ENCODE assay signal across 4 cellular contexts in genomic region chr7:103748680-103749079, GRCh38.
TF ChIP-seq lines count a peak whose summit lies in the region.

No MANE protein-coding gene starts in this region.

TF ChIP-seq in HepG2, 621 proteins besides CTCF, POLR2A, EP300 and RAD21:
- TF ChIP-seq MAFF (IDR thresholded peaks at IDR 0.05; ENCODE audit: low read depth, low read length): peak; percentile 78
- no peak for TF ChIP-seq ZNF652 (CRISPR knock-in tag; IDR thresholded peaks at IDR 0.05; ENCODE audit: borderline replicate concordance, low read depth)
- TF ChIP-seq IRF9 (CRISPR knock-in tag; IDR thresholded peaks at IDR 0.05; ENCODE audit: borderline replicate concordance): no peak
- no peak for TF ChIP-seq ATF4 (CRISPR knock-in tag; IDR thresholded peaks at IDR 0.05)
- TF ChIP-seq MAFK (conservative IDR thresholded peaks at IDR 0.05 in 1 of 2, IDR thresholded peaks at IDR 0.05 in 1 of 2; ENCODE audit: low read length in 2 of 2): peak; percentile 71 to 83

TF ChIP-seq in A549, 52 proteins besides CTCF, POLR2A, EP300 and RAD21:
- TF ChIP-seq ZC3H11A (IDR thresholded peaks at IDR 0.05): no peak
- TF ChIP-seq MAFK (IDR thresholded peaks at IDR 0.05; ENCODE audit: partially characterized antibody): peak; percentile 58
- TF ChIP-seq HOXB5 (CRISPR knock-in tag; IDR thresholded peaks at IDR 0.05): no peak
- TF ChIP-seq GATA3 (IDR thresholded peaks at IDR 0.05; ENCODE audit: borderline replicate concordance): no peak

TF ChIP-seq in IMR-90, 13 proteins besides CTCF, POLR2A, EP300 and RAD21:
- TF ChIP-seq MAFK (IDR thresholded peaks at IDR 0.05; ENCODE audit: low read depth, low read length) (peak; percentile 52), NFE2L2 (IDR thresholded peaks at IDR 0.05; ENCODE audit: low read depth, low read length) (no peak)

TF ChIP-seq in K562, 482 proteins besides CTCF, POLR2A, EP300 and RAD21 (continues in another document):
- TF ChIP-seq EWSR1 (IDR thresholded peaks at IDR 0.05; ENCODE audit: borderline replicate concordance, low read depth, partially characterized antibody) (no peak), ZNF316 (IDR thresholded peaks at IDR 0.05) (peak; percentile 85), TCF3 (CRISPR knock-in tag; IDR thresholded peaks at IDR 0.05) (no peak), RB1 (IDR thresholded peaks at IDR 0.05; ENCODE audit: low read depth) (no peak), ZNF274 (IDR thresholded peaks at IDR 0.05; ENCODE audit: borderline replicate concordance, low read depth, low read length) (no peak), E2F3 (CRISPR knock-in tag; IDR thresholded peaks at IDR 0.05) (no peak), FUS (optimal IDR thresholded peaks at IDR 0.05; ENCODE audit: low read depth, low read length) (no peak), WHSC1 (IDR thresholded peaks at IDR 0.05; ENCODE audit: low read length) (no peak), HINFP (tag; conservative IDR thresholded peaks at IDR 0.05; ENCODE audit: low read depth) (no peak), RREB1 (CRISPR knock-in tag; IDR thresholded peaks at IDR 0.05) (no peak), GTF3C2 (IDR thresholded peaks at IDR 0.05; ENCODE audit: borderline replicate concordance, extremely low read depth, insufficient read length) (no peak), SRSF9 (IDR thresholded peaks at IDR 0.05; ENCODE audit: borderline replicate concordance, low read depth, low read length) (no peak), MED1 (CRISPR knock-in tag; IDR thresholded peaks at IDR 0.05; ENCODE audit: borderline replicate concordance) (no peak), ID3 (CRISPR knock-in tag; IDR thresholded peaks at IDR 0.05) (no peak), ID3 (tag; IDR thresholded peaks at IDR 0.05) (no peak), EHMT2 (IDR thresholded peaks at IDR 0.05) (no peak), ZNF740 (CRISPR knock-in tag; IDR thresholded peaks at IDR 0.05) (no peak), ZNF740 (tag; IDR thresholded peaks at IDR 0.05) (no peak), TEAD1 (CRISPR knock-in tag; IDR thresholded peaks at IDR 0.05) (no peak), ELK3 (CRISPR knock-in tag; IDR thresholded peaks at IDR 0.05) (no peak), DPF2 (IDR thresholded peaks at IDR 0.05) (no peak), MNT (conservative IDR thresholded peaks at IDR 0.05) (no peak), MAFK (IDR thresholded peaks at IDR 0.05; ENCODE audit: low read length) (0 out of 2 replicates have a peak, but pooled peaks have one; percentile 37), ZFP36 (IDR thresholded peaks at IDR 0.05; ENCODE audit: low read depth, low read length, partially characterized antibody) (no peak), NCOA4 (IDR thresholded peaks at IDR 0.05; ENCODE audit: partially characterized antibody) (no peak), KDM1A (IDR thresholded peaks at IDR 0.05) (no peak), NELFE (IDR thresholded peaks at IDR 0.05; ENCODE audit: insufficient read depth, insufficient read length) (no peak), SP2 (IDR thresholded peaks at IDR 0.05; ENCODE audit: extremely low read depth, low read depth, low read length, poor library complexity, severe bottlenecking) (no peak), HLTF (IDR thresholded peaks at IDR 0.05) (no peak), KAT8 (IDR thresholded peaks at IDR 0.05; ENCODE audit: low read depth) (no peak), CHD4 (IDR thresholded peaks at IDR 0.05; ENCODE audit: insufficient read depth, insufficient replicate concordance, low read depth, low read length, poor library complexity, severe bottlenecking) (no peak), GTF2B (IDR thresholded peaks at IDR 0.05; ENCODE audit: extremely low read depth, insufficient read length) (no peak), HNRNPH1 (optimal IDR thresholded peaks at IDR 0.05; ENCODE audit: low read depth, low read length) (no peak), ZKSCAN8 (CRISPR knock-in tag; IDR thresholded peaks at IDR 0.05) (no peak), MAFF (IDR thresholded peaks at IDR 0.05; ENCODE audit: low read length) (peak; percentile 71), C11orf30 (IDR thresholded peaks at IDR 0.05; ENCODE audit: low read depth) (peak; percentile 73), CEBPB (tag; IDR thresholded peaks at IDR 0.05) (no peak), CBX3 (IDR thresholded peaks at IDR 0.05; ENCODE audit: borderline replicate concordance in 1 of 2, low read length in 2 of 2) (no peak), NR0B1 (IDR thresholded peaks at IDR 0.05; ENCODE audit: partially characterized antibody) (no peak), HDAC8 (tag; IDR thresholded peaks at IDR 0.05) (no peak), BACH1 (tag; IDR thresholded peaks at IDR 0.05) (no peak)
